Comparison of ENCODE assay signal across 18 cellular contexts in genomic region chr15:85470549-85471271, GRCh38.
DNase-seq lines count a peak whose midpoint lies in the region; ATAC-seq and TF ChIP-seq lines count a peak whose summit lies in the region.
"Had no signal": no experiment of that assay in that cellular context is flagged by ENCODE, and none has a peak within 500 bp of the region (broad histone marks: within the 10 kb centered on the region; RNA-seq: fewer than 3 reads in every experiment).

No MANE protein-coding gene starts in this region.

- H3K4me3 Mint-ChIP-seq in IgD-negative memory B cell, result peak overlapping the region in 1 of 4 donors; percentile 63
- peak overlapping the region; percentile 9 for H3K4me3 Mint-ChIP-seq in neural crest cell
- H3K4me3 Mint-ChIP-seq: activated naive CD8-positive, alpha-beta T cell treated with anti-CD3 and anti-CD28 coated beads, Interleukin-2, amount 10 ng/mL, durations not matched to agents 7 days and 5 days; stimulated activated memory B cell treated with anti-CD40 and anti-IgM and Interleukin-4, amounts not matched to agents 10 μg/mL and 1 μg/mL and 100 μg/mL, for 72 hours had no signal

- H3K36me3 Mint-ChIP-seq in IgD-negative memory B cell (peaks cover 3% of the 10 kb centered on the region), neural crest cell (ENCODE audit: low read depth) (peaks cover 7% of the 10 kb centered on the region)
- H3K36me3 Mint-ChIP-seq: stimulated activated memory B cell treated with anti-CD40 and anti-IgM and Interleukin-4, amounts not matched to agents 10 μg/mL and 1 μg/mL and 100 μg/mL, for 72 hours had no signal

- H3K4me3 ChIP-seq in DOHH2 (ENCODE audit: low read length) (no peak overlapping the region), endocrine pancreas (ENCODE audit: control insufficient read depth, insufficient read depth, low read length) (peak overlapping the region; percentile 5)
- H3K4me3 ChIP-seq: coronary artery, sigmoid colon, tibial artery had no signal

- no peaks in the 10 kb centered on the region for H4K20me1 ChIP-seq in DOHH2 (ENCODE audit: control insufficient read depth, insufficient read depth, low read depth, low read length)

- H3K79me2 ChIP-seq in DOHH2 (ENCODE audit: control insufficient read depth, low read length), result peaks cover 90% of the 10 kb centered on the region

- TF ChIP-seq CTCF in DOHH2 (IDR thresholded peaks at IDR 0.05; ENCODE audit: low read depth, low read length, poor library complexity, severe bottlenecking), result no peak
- no peak for TF ChIP-seq CTCF in neural crest cell (conservative IDR thresholded peaks at IDR 0.05)

- H3K9me3 ChIP-seq in DOHH2 (ENCODE audit: control insufficient read depth, insufficient read depth, low read length) (no peaks in the 10 kb centered on the region), endocrine pancreas (ENCODE audit: control insufficient read depth, low read length) (no peaks in the 10 kb centered on the region)
- H3K9me3 ChIP-seq: sigmoid colon, SK-N-SH, tibial artery had no signal

- H3K27ac Mint-ChIP-seq in IgD-negative memory B cell (peak overlapping the region; percentile 7 to 81 (median 36)), neural crest cell (ENCODE audit: unreplicated experiment) (peak overlapping the region; percentile 74)
- H3K27ac Mint-ChIP-seq: activated naive CD8-positive, alpha-beta T cell treated with anti-CD3 and anti-CD28 coated beads, Interleukin-2, amount 10 ng/mL, durations not matched to agents 7 days and 5 days; stimulated activated memory B cell treated with anti-CD40 and anti-IgM and Interleukin-4, amounts not matched to agents 10 μg/mL and 1 μg/mL and 100 μg/mL, for 72 hours had no signal

- H3K27me3 Mint-ChIP-seq in IgD-negative memory B cell (no peaks in the 10 kb centered on the region), neural crest cell (ENCODE audit: low read depth) (no peaks in the 10 kb centered on the region)
- H3K27me3 Mint-ChIP-seq: activated naive CD8-positive, alpha-beta T cell treated with anti-CD3 and anti-CD28 coated beads, Interleukin-2, amount 10 ng/mL, durations not matched to agents 7 days and 5 days; stimulated activated memory B cell treated with anti-CD40 and anti-IgM and Interleukin-4, amounts not matched to agents 10 μg/mL and 1 μg/mL and 100 μg/mL, for 72 hours had no signal

- H3K36me3 ChIP-seq in DOHH2 (ENCODE audit: control insufficient read depth, low read length) (peaks cover 5% of the 10 kb centered on the region; the same call in 1 of the 2 replicates), endocrine pancreas (ENCODE audit: control insufficient read depth, insufficient read depth, low read length) (no peaks in the 10 kb centered on the region)
- H3K36me3 ChIP-seq: brain microvascular endothelial cell, sigmoid colon, tibial artery had no signal

- H3K4me1 Mint-ChIP-seq in IgD-negative memory B cell, result peaks cover 66 to 71% (median 70%) of the 10 kb centered on the region in 3 donors
- H3K4me1 Mint-ChIP-seq in neural crest cell, result peaks cover 58% of the 10 kb centered on the region

- no peak for ATAC-seq in HG03108 (IDR thresholded peaks at IDR 0.05; ENCODE audit: unreplicated experiment)
- ATAC-seq: foreskin keratinocyte; stimulated activated memory B cell treated with anti-CD40 and anti-IgM and Interleukin-4, amounts not matched to agents 10 μg/mL and 1 μg/mL and 100 μg/mL, for 72 hours had no signal

- H3K9ac ChIP-seq in endocrine pancreas (ENCODE audit: control insufficient read depth, insufficient read depth, low read length), result no peak overlapping the region
- H3K9ac ChIP-seq: SK-N-SH had no signal

- peak overlapping the region; percentile 15 for H3K4me2 ChIP-seq in DOHH2 (ENCODE audit: low read length)
- H3K4me2 ChIP-seq: SK-N-SH had no signal

- DNase-seq in neural crest cell (ENCODE audit: low read depth, low spot score) (no peak), RKO (ENCODE audit: low spot score) (no peak), MV-4-11 (lab: John Stamatoyannopoulos, UW) (no peak), NCI-H2081 (lab: John Stamatoyannopoulos, UW) (no peak)
- DNase-seq: activated CD4-positive, CD25-positive, alpha-beta regulatory T cell; activated naive CD8-positive, alpha-beta T cell treated with anti-CD3 and anti-CD28 coated beads, Interleukin-2, amount 10 ng/mL, durations not matched to agents 7 days and 5 days; brain microvascular endothelial cell; foreskin keratinocyte; NCI-H1694 treated with DMSO at 0.1 percent for 48 hours; sigmoid colon; SK-N-SH; tibial artery had no signal

- H3K27me3 ChIP-seq in DOHH2 (ENCODE audit: control insufficient read depth, low read length) (no peaks in the 10 kb centered on the region), endocrine pancreas (ENCODE audit: control insufficient read depth, insufficient read depth, low read length) (no peaks in the 10 kb centered on the region)
- H3K27me3 ChIP-seq: brain microvascular endothelial cell, foreskin keratinocyte, sigmoid colon, tibial artery had no signal

- H3K27ac ChIP-seq in DOHH2 (ENCODE audit: low read depth, low read length), result peak overlapping the region; percentile 23
- H3K27ac ChIP-seq: brain microvascular endothelial cell, coronary artery, foreskin keratinocyte, sigmoid colon, tibial artery had no signal

- no peaks in the 10 kb centered on the region for H3K9me2 ChIP-seq in DOHH2 (replicated peaks; ENCODE audit: control insufficient read depth, low read length)
- H3K9me2 ChIP-seq: SK-N-SH had no signal

- H3K4me1 ChIP-seq in DOHH2 (ENCODE audit: control insufficient read depth, low read length) (peaks cover 94% of the 10 kb centered on the region), endocrine pancreas (ENCODE audit: control insufficient read depth, insufficient read depth, low read length) (peaks cover 11% of the 10 kb centered on the region)

- H3F3A ChIP-seq in DOHH2 (ENCODE audit: control insufficient read depth, insufficient read depth), result peaks cover 38% of the 10 kb centered on the region

- peaks cover 0 to 1% (median 0%) of the 10 kb centered on the region in 3 donors for H3K9me3 Mint-ChIP-seq in IgD-negative memory B cell
- H3K9me3 Mint-ChIP-seq in neural crest cell, result no peaks in the 10 kb centered on the region
- H3K9me3 Mint-ChIP-seq: stimulated activated memory B cell treated with anti-CD40 and anti-IgM and Interleukin-4, amounts not matched to agents 10 μg/mL and 1 μg/mL and 100 μg/mL, for 72 hours had no signal
